ENCODE assay signal across 1 cellular context in the genomic region with DNA sequence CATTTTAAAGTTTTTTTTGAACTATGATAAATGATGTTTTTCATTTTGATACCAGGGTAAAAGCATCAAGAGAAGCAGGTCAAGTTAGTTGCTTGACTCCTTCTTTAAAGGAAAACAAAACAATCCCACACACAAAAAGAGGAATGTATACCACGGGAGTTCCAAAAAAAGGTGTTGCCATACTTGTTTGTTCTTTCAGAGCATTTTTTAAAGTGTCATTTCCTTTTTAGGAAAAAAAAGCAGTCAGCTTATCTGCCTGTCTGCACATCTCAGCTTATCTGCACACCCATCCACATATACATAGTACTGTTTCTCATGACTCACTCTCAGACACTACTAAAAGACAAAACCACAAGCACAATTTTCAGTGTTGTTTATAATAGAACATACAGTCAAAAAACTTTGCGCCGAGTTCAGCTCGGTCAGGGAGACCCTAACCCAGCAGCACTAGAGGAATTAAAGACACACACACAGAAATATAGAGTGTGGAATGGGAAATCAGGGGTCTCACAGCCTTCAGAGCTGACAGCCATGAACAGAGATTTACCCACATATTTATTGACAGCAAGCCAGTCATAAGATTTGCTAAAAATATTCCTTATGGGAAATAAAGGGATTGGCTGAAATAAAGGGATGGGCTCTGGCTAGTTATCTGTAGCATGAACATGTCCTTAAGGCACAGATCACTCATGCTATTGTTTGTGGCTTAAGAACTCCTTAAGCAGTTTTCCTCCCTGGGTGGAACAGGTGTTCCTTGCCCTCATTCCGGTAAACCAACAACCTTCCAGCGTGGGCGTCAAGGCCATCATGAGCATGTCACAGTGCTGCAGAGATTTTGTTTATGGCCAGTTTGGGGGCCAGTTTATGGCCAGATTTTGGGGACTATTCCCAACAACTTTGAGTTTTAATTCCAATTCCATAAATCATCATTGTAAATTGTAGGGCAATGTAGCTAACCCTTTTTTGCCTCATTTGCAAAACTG.
TF ChIP-seq lines count a peak whose summit lies in the region.

No MANE protein-coding gene starts in this region.

TF ChIP-seq in K562, 482 proteins besides CTCF, POLR2A, EP300 and RAD21 (continued from another document and continues in another):
- TF ChIP-seq ZNF609 (CRISPR knock-in tag; IDR thresholded peaks at IDR 0.05; ENCODE audit: borderline replicate concordance): no peak
- no peak for TF ChIP-seq ZNF717 (CRISPR knock-in tag; IDR thresholded peaks at IDR 0.05)
- TF ChIP-seq POLR2AphosphoS5 (IDR thresholded peaks at IDR 0.05; ENCODE audit: control insufficient read depth, insufficient read depth, low read depth, low read length): peak; percentile 74
- TF ChIP-seq TFE3 (CRISPR knock-in tag; IDR thresholded peaks at IDR 0.05): no peak
- TF ChIP-seq, protein P1, sequence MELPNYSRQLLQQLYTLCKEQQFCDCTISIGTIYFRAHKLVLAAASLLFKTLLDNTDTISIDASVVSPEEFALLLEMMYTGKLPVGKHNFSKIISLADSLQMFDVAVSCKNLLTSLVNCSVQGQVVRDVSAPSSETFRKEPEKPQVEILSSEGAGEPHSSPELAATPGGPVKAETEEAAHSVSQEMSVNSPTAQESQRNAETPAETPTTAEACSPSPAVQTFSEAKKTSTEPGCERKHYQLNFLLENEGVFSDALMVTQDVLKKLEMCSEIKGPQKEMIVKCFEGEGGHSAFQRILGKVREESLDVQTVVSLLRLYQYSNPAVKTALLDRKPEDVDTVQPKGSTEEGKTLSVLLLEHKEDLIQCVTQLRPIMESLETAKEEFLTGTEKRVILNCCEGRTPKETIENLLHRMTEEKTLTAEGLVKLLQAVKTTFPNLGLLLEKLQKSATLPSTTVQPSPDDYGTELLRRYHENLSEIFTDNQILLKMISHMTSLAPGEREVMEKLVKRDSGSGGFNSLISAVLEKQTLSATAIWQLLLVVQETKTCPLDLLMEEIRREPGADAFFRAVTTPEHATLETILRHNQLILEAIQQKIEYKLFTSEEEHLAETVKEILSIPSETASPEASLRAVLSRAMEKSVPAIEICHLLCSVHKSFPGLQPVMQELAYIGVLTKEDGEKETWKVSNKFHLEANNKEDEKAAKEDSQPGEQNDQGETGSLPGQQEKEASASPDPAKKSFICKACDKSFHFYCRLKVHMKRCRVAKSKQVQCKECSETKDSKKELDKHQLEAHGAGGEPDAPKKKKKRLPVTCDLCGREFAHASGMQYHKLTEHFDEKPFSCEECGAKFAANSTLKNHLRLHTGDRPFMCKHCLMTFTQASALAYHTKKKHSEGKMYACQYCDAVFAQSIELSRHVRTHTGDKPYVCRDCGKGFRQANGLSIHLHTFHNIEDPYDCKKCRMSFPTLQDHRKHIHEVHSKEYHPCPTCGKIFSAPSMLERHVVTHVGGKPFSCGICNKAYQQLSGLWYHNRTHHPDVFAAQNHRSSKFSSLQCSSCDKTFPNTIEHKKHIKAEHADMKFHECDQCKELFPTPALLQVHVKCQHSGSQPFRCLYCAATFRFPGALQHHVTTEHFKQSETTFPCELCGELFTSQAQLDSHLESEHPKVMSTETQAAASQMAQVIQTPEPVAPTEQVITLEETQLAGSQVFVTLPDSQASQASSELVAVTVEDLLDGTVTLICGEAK (IDR thresholded peaks at IDR 0.05): no peak
- TF ChIP-seq, protein P1 (CRISPR knock-in tag; IDR thresholded peaks at IDR 0.05): no peak
- no peak for TF ChIP-seq SMARCA5 (IDR thresholded peaks at IDR 0.05)
- no peak for TF ChIP-seq CBFB (CRISPR knock-in tag; IDR thresholded peaks at IDR 0.05)
- TF ChIP-seq FOXJ2 (tag; IDR thresholded peaks at IDR 0.05): peak; percentile 97
- TF ChIP-seq NFATC3 (IDR thresholded peaks at IDR 0.05): no peak
- TF ChIP-seq RFX5 (IDR thresholded peaks at IDR 0.05; ENCODE audit: low read depth, low read length): no peak
- TF ChIP-seq, protein P2, sequence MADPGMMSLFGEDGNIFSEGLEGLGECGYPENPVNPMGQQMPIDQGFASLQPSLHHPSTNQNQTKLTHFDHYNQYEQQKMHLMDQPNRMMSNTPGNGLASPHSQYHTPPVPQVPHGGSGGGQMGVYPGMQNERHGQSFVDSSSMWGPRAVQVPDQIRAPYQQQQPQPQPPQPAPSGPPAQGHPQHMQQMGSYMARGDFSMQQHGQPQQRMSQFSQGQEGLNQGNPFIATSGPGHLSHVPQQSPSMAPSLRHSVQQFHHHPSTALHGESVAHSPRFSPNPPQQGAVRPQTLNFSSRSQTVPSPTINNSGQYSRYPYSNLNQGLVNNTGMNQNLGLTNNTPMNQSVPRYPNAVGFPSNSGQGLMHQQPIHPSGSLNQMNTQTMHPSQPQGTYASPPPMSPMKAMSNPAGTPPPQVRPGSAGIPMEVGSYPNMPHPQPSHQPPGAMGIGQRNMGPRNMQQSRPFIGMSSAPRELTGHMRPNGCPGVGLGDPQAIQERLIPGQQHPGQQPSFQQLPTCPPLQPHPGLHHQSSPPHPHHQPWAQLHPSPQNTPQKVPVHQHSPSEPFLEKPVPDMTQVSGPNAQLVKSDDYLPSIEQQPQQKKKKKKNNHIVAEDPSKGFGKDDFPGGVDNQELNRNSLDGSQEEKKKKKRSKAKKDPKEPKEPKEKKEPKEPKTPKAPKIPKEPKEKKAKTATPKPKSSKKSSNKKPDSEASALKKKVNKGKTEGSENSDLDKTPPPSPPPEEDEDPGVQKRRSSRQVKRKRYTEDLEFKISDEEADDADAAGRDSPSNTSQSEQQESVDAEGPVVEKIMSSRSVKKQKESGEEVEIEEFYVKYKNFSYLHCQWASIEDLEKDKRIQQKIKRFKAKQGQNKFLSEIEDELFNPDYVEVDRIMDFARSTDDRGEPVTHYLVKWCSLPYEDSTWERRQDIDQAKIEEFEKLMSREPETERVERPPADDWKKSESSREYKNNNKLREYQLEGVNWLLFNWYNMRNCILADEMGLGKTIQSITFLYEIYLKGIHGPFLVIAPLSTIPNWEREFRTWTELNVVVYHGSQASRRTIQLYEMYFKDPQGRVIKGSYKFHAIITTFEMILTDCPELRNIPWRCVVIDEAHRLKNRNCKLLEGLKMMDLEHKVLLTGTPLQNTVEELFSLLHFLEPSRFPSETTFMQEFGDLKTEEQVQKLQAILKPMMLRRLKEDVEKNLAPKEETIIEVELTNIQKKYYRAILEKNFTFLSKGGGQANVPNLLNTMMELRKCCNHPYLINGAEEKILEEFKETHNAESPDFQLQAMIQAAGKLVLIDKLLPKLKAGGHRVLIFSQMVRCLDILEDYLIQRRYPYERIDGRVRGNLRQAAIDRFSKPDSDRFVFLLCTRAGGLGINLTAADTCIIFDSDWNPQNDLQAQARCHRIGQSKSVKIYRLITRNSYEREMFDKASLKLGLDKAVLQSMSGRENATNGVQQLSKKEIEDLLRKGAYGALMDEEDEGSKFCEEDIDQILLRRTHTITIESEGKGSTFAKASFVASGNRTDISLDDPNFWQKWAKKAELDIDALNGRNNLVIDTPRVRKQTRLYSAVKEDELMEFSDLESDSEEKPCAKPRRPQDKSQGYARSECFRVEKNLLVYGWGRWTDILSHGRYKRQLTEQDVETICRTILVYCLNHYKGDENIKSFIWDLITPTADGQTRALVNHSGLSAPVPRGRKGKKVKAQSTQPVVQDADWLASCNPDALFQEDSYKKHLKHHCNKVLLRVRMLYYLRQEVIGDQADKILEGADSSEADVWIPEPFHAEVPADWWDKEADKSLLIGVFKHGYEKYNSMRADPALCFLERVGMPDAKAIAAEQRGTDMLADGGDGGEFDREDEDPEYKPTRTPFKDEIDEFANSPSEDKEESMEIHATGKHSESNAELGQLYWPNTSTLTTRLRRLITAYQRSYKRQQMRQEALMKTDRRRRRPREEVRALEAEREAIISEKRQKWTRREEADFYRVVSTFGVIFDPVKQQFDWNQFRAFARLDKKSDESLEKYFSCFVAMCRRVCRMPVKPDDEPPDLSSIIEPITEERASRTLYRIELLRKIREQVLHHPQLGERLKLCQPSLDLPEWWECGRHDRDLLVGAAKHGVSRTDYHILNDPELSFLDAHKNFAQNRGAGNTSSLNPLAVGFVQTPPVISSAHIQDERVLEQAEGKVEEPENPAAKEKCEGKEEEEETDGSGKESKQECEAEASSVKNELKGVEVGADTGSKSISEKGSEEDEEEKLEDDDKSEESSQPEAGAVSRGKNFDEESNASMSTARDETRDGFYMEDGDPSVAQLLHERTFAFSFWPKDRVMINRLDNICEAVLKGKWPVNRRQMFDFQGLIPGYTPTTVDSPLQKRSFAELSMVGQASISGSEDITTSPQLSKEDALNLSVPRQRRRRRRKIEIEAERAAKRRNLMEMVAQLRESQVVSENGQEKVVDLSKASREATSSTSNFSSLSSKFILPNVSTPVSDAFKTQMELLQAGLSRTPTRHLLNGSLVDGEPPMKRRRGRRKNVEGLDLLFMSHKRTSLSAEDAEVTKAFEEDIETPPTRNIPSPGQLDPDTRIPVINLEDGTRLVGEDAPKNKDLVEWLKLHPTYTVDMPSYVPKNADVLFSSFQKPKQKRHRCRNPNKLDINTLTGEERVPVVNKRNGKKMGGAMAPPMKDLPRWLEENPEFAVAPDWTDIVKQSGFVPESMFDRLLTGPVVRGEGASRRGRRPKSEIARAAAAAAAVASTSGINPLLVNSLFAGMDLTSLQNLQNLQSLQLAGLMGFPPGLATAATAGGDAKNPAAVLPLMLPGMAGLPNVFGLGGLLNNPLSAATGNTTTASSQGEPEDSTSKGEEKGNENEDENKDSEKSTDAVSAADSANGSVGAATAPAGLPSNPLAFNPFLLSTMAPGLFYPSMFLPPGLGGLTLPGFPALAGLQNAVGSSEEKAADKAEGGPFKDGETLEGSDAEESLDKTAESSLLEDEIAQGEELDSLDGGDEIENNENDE (IDR thresholded peaks at IDR 0.05; ENCODE audit: low read depth, low read length): no peak
- no peak for TF ChIP-seq MYNN (IDR thresholded peaks at IDR 0.05)
- no peak for TF ChIP-seq MYNN (CRISPR knock-in tag; IDR thresholded peaks at IDR 0.05)
- no peak for TF ChIP-seq PTTG1 (tag; IDR thresholded peaks at IDR 0.05; ENCODE audit: low read depth)
- TF ChIP-seq L3MBTL2 (IDR thresholded peaks at IDR 0.05): peak; percentile 22; the same call in 1 of the 2 replicates
- TF ChIP-seq ZNF431 (CRISPR knock-in tag; IDR thresholded peaks at IDR 0.05): no peak
